18 cellular contexts compared by ENCODE assay signal in the genomic region with DNA sequence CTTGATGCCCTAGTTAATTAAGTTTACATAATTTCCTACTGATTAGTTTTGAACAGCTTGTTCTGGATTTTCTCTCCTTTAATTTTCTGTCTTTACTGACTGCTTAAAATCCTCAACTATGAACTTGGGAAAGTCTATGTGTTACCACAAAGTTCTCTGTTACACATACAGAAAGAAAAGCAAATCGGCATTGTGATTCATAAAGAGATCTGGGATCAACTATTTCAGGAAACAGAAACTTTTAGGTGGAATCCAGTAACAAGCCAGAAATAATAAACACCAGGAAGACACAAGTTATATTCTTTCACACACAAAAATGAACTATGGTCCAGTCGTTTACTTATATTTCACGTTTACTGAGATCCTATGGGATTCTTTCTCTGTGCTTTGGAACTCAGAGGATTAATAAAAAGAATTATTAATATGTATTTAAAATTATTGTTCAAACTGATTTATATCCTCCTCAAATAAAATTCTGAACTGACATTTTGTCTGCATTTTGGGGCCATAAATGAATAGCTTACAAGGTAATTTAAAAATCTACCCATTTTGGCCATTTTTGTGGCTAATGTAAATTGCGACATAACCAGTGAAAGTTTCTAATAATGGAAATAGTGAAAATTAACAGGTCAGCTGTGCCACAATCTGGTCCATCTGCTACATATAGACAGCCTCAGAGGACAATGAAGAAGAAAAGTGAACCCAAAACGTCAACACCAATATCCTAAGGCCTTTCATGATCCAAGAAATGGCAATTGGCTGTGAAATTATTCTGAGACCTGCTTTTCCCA.
DNase-seq lines count a peak whose midpoint lies in the region; TF ChIP-seq lines count a peak whose summit lies in the region.
"Had no signal": no experiment of that assay in that cellular context is flagged by ENCODE, and none has a peak within 500 bp of the region (broad histone marks: within the 10 kb centered on the region; RNA-seq: fewer than 3 reads in every experiment).

No MANE protein-coding gene starts in this region.

- no peak overlapping the region for H3K4me3 ChIP-seq in AG10803 (ENCODE audit: low read length)

- no peaks in the 10 kb centered on the region for H3K9me3 Mint-ChIP-seq in glutamatergic neuron (ENCODE audit: unreplicated experiment)
- peaks cover 20% of the 10 kb centered on the region for H3K9me3 Mint-ChIP-seq in mesothelial cell of epicardium
- H3K9me3 Mint-ChIP-seq: activated T-cell treated with anti-CD3 and anti-CD28 coated beads, Interleukin-2, amount 50 U/mL, for 24 hours; stimulated activated naive CD8-positive, alpha-beta T cell treated with anti-CD3 and anti-CD28 coated beads, Interleukin-15, Interleukin-2, amounts not matched to agents 100 ng/mL and 50 ng/mL, for 24 hours had no signal

- intact Hi-C loops in cardiac septum (cut with DNase I): no loop called here

- H3K4me3 Mint-ChIP-seq in glutamatergic neuron (ENCODE audit: unreplicated experiment): peak overlapping the region; percentile 60
- H3K4me3 Mint-ChIP-seq in mesothelial cell of epicardium: no peak overlapping the region
- H3K4me3 Mint-ChIP-seq: activated naive CD8-positive, alpha-beta T cell treated with anti-CD3 and anti-CD28 coated beads for 36 hours; activated T-cell treated with anti-CD3 and anti-CD28 coated beads, Interleukin-2, amount 50 U/mL, for 24 hours; stimulated activated naive CD8-positive, alpha-beta T cell treated with anti-CD3 and anti-CD28 coated beads, Interleukin-15, Interleukin-2, amounts not matched to agents 100 ng/mL and 50 ng/mL, for 24 hours had no signal

- H3K4me1 Mint-ChIP-seq in glutamatergic neuron (ENCODE audit: low read depth, unreplicated experiment) (peaks cover 35% of the 10 kb centered on the region), mesothelial cell of epicardium (peaks cover 2% of the 10 kb centered on the region)
- H3K4me1 Mint-ChIP-seq: activated naive CD8-positive, alpha-beta T cell treated with anti-CD3 and anti-CD28 coated beads for 36 hours had no signal

- peak; percentile 52 for DNase-seq in AG10803 (ENCODE audit: low read depth)
- peak; percentile 61 for DNase-seq in M059J (ENCODE audit: low read depth)
- peak; percentile 27 for DNase-seq in cerebellar cortex (ENCODE audit: low spot score)
- no peak for DNase-seq in glutamatergic neuron
- DNase-seq in cardiac septum (ENCODE audit: low spot score): no peak
- no peak for DNase-seq in NCI-H187 treated with DMSO at 0.1 percent for 48 hours (lab: John Stamatoyannopoulos, UW)
- no peak for DNase-seq in mesothelial cell of epicardium (ENCODE audit: low spot score in 2 of 2, unreplicated experiment in 2 of 2)
- no peak for DNase-seq in activated naive CD4-positive, alpha-beta T cell (lab: John Stamatoyannopoulos, UW)
- DNase-seq: activated CD4-positive, alpha-beta T cell treated with anti-CD3 and anti-CD28 coated beads, Interleukin-2, amount 50 U/mL, for 48 hours; activated naive CD8-positive, alpha-beta T cell treated with anti-CD3 and anti-CD28 coated beads for 36 hours; activated T-cell treated with anti-CD3 and anti-CD28 coated beads, Interleukin-2, amount 50 U/mL, for 24 hours; cortex of kidney; Kasumi-1; NCI-H1436 treated with DMSO at 0.1 percent for 48 hours; NCI-H446; posterior cingulate gyrus; stimulated activated CD4-positive, alpha-beta T cell treated with anti-CD3 and anti-CD28 coated beads, Interleukin-12 subunit alpha, Interleukin-12 subunit beta, amount 100 ng/mL, for 4 hours had no signal

- H3K27me3 Mint-ChIP-seq in glutamatergic neuron (ENCODE audit: unreplicated experiment) (no peaks in the 10 kb centered on the region), mesothelial cell of epicardium (ENCODE audit: low read depth) (no peaks in the 10 kb centered on the region)

- H3K27ac Mint-ChIP-seq in glutamatergic neuron (ENCODE audit: unreplicated experiment) (peak overlapping the region; percentile 82), mesothelial cell of epicardium (no peak overlapping the region)
- H3K27ac Mint-ChIP-seq: activated naive CD8-positive, alpha-beta T cell treated with anti-CD3 and anti-CD28 coated beads for 36 hours; activated T-cell treated with anti-CD3 and anti-CD28 coated beads, Interleukin-2, amount 50 U/mL, for 24 hours; stimulated activated naive CD8-positive, alpha-beta T cell treated with anti-CD3 and anti-CD28 coated beads, Interleukin-15, Interleukin-2, amounts not matched to agents 100 ng/mL and 50 ng/mL, for 24 hours had no signal

- H3K36me3 Mint-ChIP-seq in glutamatergic neuron (ENCODE audit: unreplicated experiment): no peaks in the 10 kb centered on the region
- no peaks in the 10 kb centered on the region for H3K36me3 Mint-ChIP-seq in mesothelial cell of epicardium
- H3K36me3 Mint-ChIP-seq: activated naive CD8-positive, alpha-beta T cell treated with anti-CD3 and anti-CD28 coated beads for 36 hours had no signal

- TF ChIP-seq CTCF in AG10803 (conservative IDR thresholded peaks at IDR 0.05; ENCODE audit: low read length) (no peak), glutamatergic neuron (IDR thresholded peaks at IDR 0.05; ENCODE audit: partially characterized antibody, unreplicated experiment) (no peak), mesothelial cell of epicardium (IDR thresholded peaks at IDR 0.05; ENCODE audit: unreplicated experiment) (no peak)

Comparison
In these comparisons a context has a peak if more than half of its experiments do, and no peak if none do; other contexts are left out.
1. DNase-seq: peak in AG10803 (single experiment), M059J (single experiment) and cerebellar cortex (single experiment); none in glutamatergic neuron (single experiment), cardiac septum (single experiment), NCI-H187 treated with DMSO at 0.1 percent for 48 hours (single experiment), mesothelial cell of epicardium (0 of 2) and activated naive CD4-positive, alpha-beta T cell (0 of 4).